In the genomic region with DNA sequence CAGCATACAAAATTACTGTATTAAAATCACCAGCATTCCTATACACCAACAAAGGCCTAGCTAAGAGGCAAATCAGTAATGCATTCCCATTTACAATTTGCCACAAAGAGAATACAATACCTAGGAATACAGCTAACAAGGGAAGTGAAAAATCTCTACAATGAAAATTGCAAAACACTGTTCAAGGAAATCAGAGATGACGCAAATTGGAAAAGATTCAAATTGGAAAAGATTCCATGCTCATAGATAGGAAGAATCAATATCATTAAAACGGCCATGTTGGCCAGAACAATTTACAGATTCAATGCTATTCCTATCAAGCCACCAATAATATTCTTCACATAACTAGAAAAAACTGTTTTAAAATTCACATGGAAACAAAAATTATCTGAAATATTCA, we compare ENCODE assay signal across 8 cellular contexts.
"Had no signal": no experiment of that assay in that cellular context is flagged by ENCODE, and none has a peak within 500 bp of the region (broad histone marks: within the 10 kb centered on the region; RNA-seq: fewer than 3 reads in every experiment).

No MANE protein-coding gene starts in this region.

- DNase-seq: GDM1, GF-D8 had no signal

- H3K4me3 ChIP-seq: GM12878 had no signal

- FAIRE-seq: G401.6, GM12878, GM12891, GM12892, GM18507, GM19239 had no signal

- ATAC-seq: GM12878 had no signal
